In the genomic region with DNA sequence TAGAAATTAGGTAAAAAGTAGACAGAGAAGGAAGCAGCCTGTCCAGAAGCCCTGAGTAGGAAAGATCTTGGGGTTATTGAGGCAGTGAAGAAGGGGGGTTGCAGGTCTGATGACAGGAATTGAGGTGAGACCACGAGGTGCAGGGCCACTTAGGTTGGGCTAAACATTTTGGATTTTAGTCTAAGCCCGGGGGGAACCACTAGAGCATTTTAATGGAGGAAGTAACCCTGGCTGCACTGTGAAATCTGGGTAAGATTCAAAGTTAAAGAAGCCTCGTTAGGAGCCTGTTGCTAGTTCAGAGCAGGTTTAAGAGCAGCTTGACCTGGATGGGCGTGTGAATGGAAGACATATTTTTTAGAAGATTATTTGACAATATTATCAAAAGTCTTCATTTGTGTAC, we compare ENCODE assay signal across 15 cellular contexts. TPM values are rescaled to one million over a fixed set of nuclear protein-coding genes. Genes with fewer than 3 reads are reported as not detected.
DNase-seq lines count a peak whose midpoint lies in the region; ATAC-seq and TF ChIP-seq lines count a peak whose summit lies in the region.
"Had no signal": no experiment of that assay in that cellular context is flagged by ENCODE, and none has a peak within 500 bp of the region (broad histone marks: within the 10 kb centered on the region; RNA-seq: fewer than 3 reads in every experiment).

No MANE protein-coding gene starts in this region.

- TF ChIP-seq CTCF in activated B cell treated with CpG ODN at 0.5 μM for 24 hours (IDR thresholded peaks at IDR 0.05) = no peak

- H3K23ac ChIP-seq in mesenchymal stem cell (ENCODE audit: low read length in 2 of 2) = no peak overlapping the region

- H2BK12ac ChIP-seq in mesenchymal stem cell (ENCODE audit: low read length in 2 of 2) = peak overlapping the region in 1 of 2 experiments; percentile 77

- H3K4me1 Mint-ChIP-seq in CD8-positive, alpha-beta memory T cell = peaks cover 69 to 94% (median 85%) of the 10 kb centered on the region in 3 donors
- peaks cover 90% of the 10 kb centered on the region for H3K4me1 Mint-ChIP-seq in activated B cell treated with CpG ODN at 0.5 μM for 24 hours

- POLR2A ChIA-PET in CD8-positive, alpha-beta memory T cell (lab: Charles Lee) = no interaction called here
- POLR2A ChIA-PET in activated B cell treated with CpG ODN at 0.5 μM for 24 hours (lab: Charles Lee) = interaction anchor here (0.6 to 0.7 kb wide), 3 partner anchors 172 to 582 kb away, joined by 3 to 4 read pairs (median 3); no protein-coding TSS in a partner anchor

- CTCF ChIA-PET in CD8-positive, alpha-beta memory T cell (lab: Charles Lee) = no interaction called here
- CTCF ChIA-PET in activated B cell treated with CpG ODN at 0.5 μM for 24 hours (lab: Charles Lee) = interaction anchor here (1.8 kb wide), 1 partner anchor 16 kb away, joined by 4 read pairs; no protein-coding TSS in a partner anchor

- H3K4ac ChIP-seq in mesenchymal stem cell (ENCODE audit: low read depth in 1 of 2, low read length in 2 of 2) = peak overlapping the region in 1 of 2 experiments; percentile 67

- peaks cover 68% of the 10 kb centered on the region for H3K4me1 ChIP-seq in CD8-positive, alpha-beta memory T cell (ENCODE audit: insufficient read depth, low read length)
- H3K4me1 ChIP-seq in mesenchymal stem cell (ENCODE audit: control insufficient read depth, insufficient read depth, low read depth, low read length) = peaks cover 5% of the 10 kb centered on the region

- H3K4me3 ChIP-seq in CD8-positive, alpha-beta memory T cell (ENCODE audit: low read length) = no peak overlapping the region
- no peak overlapping the region for H3K4me3 ChIP-seq in mesenchymal stem cell (ENCODE audit: insufficient read depth in 1 of 2, low read depth in 1 of 2, low read length in 2 of 2)
- H3K4me3 ChIP-seq: lung had no signal

- peak; percentile 27 for DNase-seq in CD1c-positive myeloid dendritic cell (ENCODE audit: extremely low spot score)
- no peak for DNase-seq in CD8-positive, alpha-beta memory T cell
- no peak for DNase-seq in activated B cell treated with CpG ODN at 0.5 μM for 24 hours
- DNase-seq in mesenchymal stem cell = no peak
- DNase-seq in central memory CD4-positive, alpha-beta T cell = no peak
- no peak for DNase-seq in GM03348 (ENCODE audit: low spot score)
- DNase-seq in G401 (ENCODE audit: low spot score) = no peak
- DNase-seq: activated CD8-positive, alpha-beta memory T cell treated with anti-CD3 and anti-CD28 coated beads, Interleukin-2, amount 10 ng/mL, durations not matched to agents 7 days and 5 days; effector CD4-positive, alpha-beta T cell; head of caudate nucleus; NCI-H1417 treated with DMSO at 0.1 percent for 48 hours; NCI-H226; nephron progenitor cell; trophoblast cell had no signal

- H3K9me3 ChIP-seq in CD8-positive, alpha-beta memory T cell (ENCODE audit: low read length) = no peaks in the 10 kb centered on the region
- H3K9me3 ChIP-seq in mesenchymal stem cell (ENCODE audit: control insufficient read depth, low read length) = no peaks in the 10 kb centered on the region

- no peaks in the 10 kb centered on the region for H3K27me3 Mint-ChIP-seq in CD8-positive, alpha-beta memory T cell
- no peaks in the 10 kb centered on the region for H3K27me3 Mint-ChIP-seq in activated B cell treated with CpG ODN at 0.5 μM for 24 hours
- H3K27me3 Mint-ChIP-seq: activated CD8-positive, alpha-beta memory T cell treated with anti-CD3 and anti-CD28 coated beads, Interleukin-2, amount 10 ng/mL, durations not matched to agents 7 days and 5 days had no signal

- H3K27me3 ChIP-seq in CD8-positive, alpha-beta memory T cell (ENCODE audit: insufficient read depth, low read length, poor library complexity, severe bottlenecking) = no peaks in the 10 kb centered on the region
- H3K27me3 ChIP-seq in mesenchymal stem cell (ENCODE audit: control insufficient read depth in 1 of 2, insufficient read depth in 1 of 2, low read length in 2 of 2) = no peaks in the 10 kb centered on the region

- H3K9ac ChIP-seq in mesenchymal stem cell (ENCODE audit: low read length) = no peak overlapping the region

- peak overlapping the region; percentile 21 for H2BK120ac ChIP-seq in mesenchymal stem cell (ENCODE audit: low read depth, low read length)

- H4K91ac ChIP-seq in mesenchymal stem cell (ENCODE audit: low read length) = peak overlapping the region; percentile 14

- intact Hi-C loops in activated B cell treated with CpG ODN at 0.5 μM for 24 hours (cut with micrococcal nuclease) = loop anchor here (1.0 to 5.0 kb wide), 3 partner anchors 8 to 916 kb away; no protein-coding TSS in a partner anchor

- H2BK15ac ChIP-seq in mesenchymal stem cell (ENCODE audit: low read depth, poor library complexity, severe bottlenecking) = no peak overlapping the region

- in situ Hi-C loops in G401 (cut with HindIII; ENCODE audit: low sequenced_read_pairs) = no loop called here

- no peak overlapping the region for H2BK5ac ChIP-seq in mesenchymal stem cell (ENCODE audit: low read depth, low read length, poor library complexity, severe bottlenecking)

- H2AFZ ChIP-seq in mesenchymal stem cell (ENCODE audit: low read depth, low read length) = no peak overlapping the region

- no peaks in the 10 kb centered on the region for H3K9me3 Mint-ChIP-seq in CD8-positive, alpha-beta memory T cell
- H3K9me3 Mint-ChIP-seq in activated B cell treated with CpG ODN at 0.5 μM for 24 hours = no peaks in the 10 kb centered on the region
- H3K9me3 Mint-ChIP-seq: nephron progenitor cell had no signal

- H3K36me3 Mint-ChIP-seq in CD8-positive, alpha-beta memory T cell = peaks cover 0 to 15% (median 2%) of the 10 kb centered on the region in 3 donors
- H3K36me3 Mint-ChIP-seq in activated B cell treated with CpG ODN at 0.5 μM for 24 hours (ENCODE audit: low read depth) = peaks cover 28% of the 10 kb centered on the region

- H3K27ac ChIP-seq in CD8-positive, alpha-beta memory T cell (ENCODE audit: low read depth, low read length) = no peak overlapping the region
- H3K27ac ChIP-seq in mesenchymal stem cell (ENCODE audit: low read length, poor library complexity, severe bottlenecking) = no peak overlapping the region

- 91% methylated on average over 3 of the region's 4 CpGs for WGBS in mesenchymal stem cell

- H3K27ac Mint-ChIP-seq in CD8-positive, alpha-beta memory T cell = peak overlapping the region in 6 of 8 donors; percentile 19 to 51 (median 42)
- peak overlapping the region; percentile 43 for H3K27ac Mint-ChIP-seq in activated B cell treated with CpG ODN at 0.5 μM for 24 hours
- H3K27ac Mint-ChIP-seq: activated CD8-positive, alpha-beta memory T cell treated with anti-CD3 and anti-CD28 coated beads, Interleukin-2, amount 10 ng/mL, durations not matched to agents 7 days and 5 days; nephron progenitor cell had no signal

- H3K4me3 Mint-ChIP-seq in CD8-positive, alpha-beta memory T cell = peak overlapping the region; percentile 2 to 53 (median 21)
- H3K4me3 Mint-ChIP-seq in activated B cell treated with CpG ODN at 0.5 μM for 24 hours = peak overlapping the region; percentile 70
- H3K4me3 Mint-ChIP-seq: activated CD8-positive, alpha-beta memory T cell treated with anti-CD3 and anti-CD28 coated beads, Interleukin-2, amount 10 ng/mL, durations not matched to agents 7 days and 5 days; nephron progenitor cell had no signal

- peak overlapping the region; percentile 9 for H2AK5ac ChIP-seq in mesenchymal stem cell (ENCODE audit: low read length, severe bottlenecking)

- peak; percentile 67 for ATAC-seq in activated B cell treated with CpG ODN at 0.5 μM for 24 hours (ENCODE audit: low read depth)
- ATAC-seq: activated CD8-positive, alpha-beta memory T cell treated with anti-CD3 and anti-CD28 coated beads, Interleukin-2, amount 10 ng/mL, durations not matched to agents 7 days and 5 days had no signal

- H3K79me1 ChIP-seq in mesenchymal stem cell (replicated peaks; ENCODE audit: low read length, poor library complexity, severe bottlenecking) = peaks cover 9% of the 10 kb centered on the region

- no peak overlapping the region for H3K4me2 ChIP-seq in mesenchymal stem cell (ENCODE audit: low read length, poor library complexity, severe bottlenecking)

- no peak overlapping the region for H3K14ac ChIP-seq in mesenchymal stem cell (ENCODE audit: low read length in 2 of 2)

- no peak overlapping the region for H4K8ac ChIP-seq in mesenchymal stem cell (ENCODE audit: low read length)

- H3K18ac ChIP-seq in mesenchymal stem cell (ENCODE audit: low read depth in 1 of 2, low read length in 2 of 2) = peak overlapping the region; percentile 11 to 88

- H3K36me3 ChIP-seq in CD8-positive, alpha-beta memory T cell (ENCODE audit: insufficient read depth, low read length) = no peaks in the 10 kb centered on the region
- H3K36me3 ChIP-seq in mesenchymal stem cell (ENCODE audit: control insufficient read depth in 1 of 2, insufficient read depth in 2 of 2, low read depth in 1 of 2, low read length in 2 of 2) = no peaks in the 10 kb centered on the region

RNA-seq across cellular contexts. Expression of a gene that starts 38.4 kb away (rescaled TPM):
- 10 to 100 TPM; 18.1 to 18.7 TPM for total RNA-seq in CD8-positive, alpha-beta memory T cell
- 34.6 TPM for polyA plus RNA-seq in CD8-positive, alpha-beta memory T cell
- 92.8 and 102 TPM in 2 replicates for total RNA-seq in activated B cell treated with CpG ODN at 0.5 μM for 24 hours
- polyA plus RNA-seq in mesenchymal stem cell (2013, experiment 1 of 2) = 11.0 TPM
- polyA plus RNA-seq in mesenchymal stem cell (2013, experiment 2 of 2) = 10.8 TPM
- 2.8 and 6.8 TPM in 2 replicates for total RNA-seq in G401 (2014; rRNA removed; shearing (Covaris generic))

RNA-seq across cellular contexts. Expression of a gene that starts 55.7 kb away (rescaled TPM):
- 10 to 100 TPM; 13.9 to 15.0 TPM for total RNA-seq in CD8-positive, alpha-beta memory T cell
- 8.8 TPM for polyA plus RNA-seq in CD8-positive, alpha-beta memory T cell
- total RNA-seq in activated B cell treated with CpG ODN at 0.5 μM for 24 hours = 3.4 and 6.2 TPM in 2 replicates
- 4.5 TPM for polyA plus RNA-seq in mesenchymal stem cell (2013, experiment 1 of 2)
- polyA plus RNA-seq in mesenchymal stem cell (2013, experiment 2 of 2) = 4.5 TPM
- 16.0 and 43.8 TPM in 2 replicates for total RNA-seq in G401 (2014; rRNA removed; shearing (Covaris generic))
